19 cellular contexts compared by ENCODE assay signal in genomic region chr13:30877335-30877734, GRCh38. TPM values are rescaled to one million over a fixed set of nuclear protein-coding genes. Genes with fewer than 3 reads are reported as not detected.
DNase-seq lines count a peak whose midpoint lies in the region; ATAC-seq and TF ChIP-seq lines count a peak whose summit lies in the region.
"Had no signal": no experiment of that assay in that cellular context is flagged by ENCODE, and none has a peak within 500 bp of the region (broad histone marks: within the 10 kb centered on the region; RNA-seq: fewer than 3 reads in every experiment).

No MANE protein-coding gene starts in this region.

- H3K27ac ChIP-seq in fibroblast of lung (ENCODE audit: insufficient read depth, low read length) (peak overlapping the region; percentile 49), trophoblast cell (ENCODE audit: low read depth, low read length) (no peak overlapping the region)
- H3K27ac ChIP-seq: lower lobe of right lung had no signal

- H3K4me1 ChIP-seq in fibroblast of lung (ENCODE audit: control insufficient read depth, extremely low read depth, insufficient read depth, low read length) = peaks cover 46% of the 10 kb centered on the region
- H3K4me1 ChIP-seq in trophoblast cell (ENCODE audit: control insufficient read depth in 1 of 2, insufficient read depth in 2 of 2, low read length in 2 of 2) = peaks cover 15 to 31% of the 10 kb centered on the region in 2 experiments

- H2BK120ac ChIP-seq in trophoblast cell (ENCODE audit: insufficient read depth, low read length, poor library complexity) = peak overlapping the region; percentile 24

- no peak overlapping the region for H3K4ac ChIP-seq in trophoblast cell (ENCODE audit: low read depth, low read length)

- no peak overlapping the region for H2BK12ac ChIP-seq in trophoblast cell (ENCODE audit: low read length)

- H4K91ac ChIP-seq in trophoblast cell (ENCODE audit: low read depth, low read length) = no peak overlapping the region

- no peak overlapping the region for H3K23ac ChIP-seq in trophoblast cell (ENCODE audit: low read length)

- no peak overlapping the region for H4K8ac ChIP-seq in trophoblast cell (ENCODE audit: low read depth, low read length)

- no peak for TF ChIP-seq CTCF in fibroblast of lung (conservative IDR thresholded peaks at IDR 0.05 in 1 of 2, IDR thresholded peaks at IDR 0.05 in 1 of 2; ENCODE audit: low read depth in 1 of 2, low read length in 2 of 2)

- H3K79me1 ChIP-seq in trophoblast cell (ENCODE audit: low read length) = peaks cover 43% of the 10 kb centered on the region

- no peaks in the 10 kb centered on the region for H3K9me3 ChIP-seq in fibroblast of lung (ENCODE audit: control insufficient read depth, insufficient read depth, low read depth, low read length)
- no peaks in the 10 kb centered on the region for H3K9me3 ChIP-seq in trophoblast cell (ENCODE audit: insufficient read depth, low read depth, low read length)
- H3K9me3 ChIP-seq: lower lobe of right lung had no signal

- H3K4me3 ChIP-seq in fibroblast of lung (replicated peaks in 1 of 4; ENCODE audit: control extremely low read depth in 1 of 4, insufficient read depth in 1 of 4, low read depth in 3 of 4, low read length in 4 of 4) = no peak overlapping the region
- H3K4me3 ChIP-seq in trophoblast cell (ENCODE audit: low read depth, low read length) = no peak overlapping the region
- H3K4me3 ChIP-seq: lower lobe of right lung had no signal

- H2AFZ ChIP-seq in fibroblast of lung (ENCODE audit: low read length) (no peak overlapping the region), trophoblast cell (ENCODE audit: insufficient read depth, low read length, poor library complexity) (no peak overlapping the region)

- no peak overlapping the region for H2BK5ac ChIP-seq in trophoblast cell (ENCODE audit: low read depth, low read length, poor library complexity)

- H3K9ac ChIP-seq in fibroblast of lung (ENCODE audit: insufficient read depth, low read length) (no peak overlapping the region), trophoblast cell (ENCODE audit: low read length) (no peak overlapping the region)

- no CpG with 5 or more reads among the region's 1 CpG for WGBS in trophoblast cell (ENCODE audit: extremely low coverage, insufficient coverage, insufficient read length)

- H4K20me1 ChIP-seq in fibroblast of lung (ENCODE audit: control insufficient read depth, extremely low read depth, insufficient read depth, low read length) = no peaks in the 10 kb centered on the region

- H4K12ac ChIP-seq in trophoblast cell (ENCODE audit: low read depth, low read length) = no peak overlapping the region

- H3K79me2 ChIP-seq in fibroblast of lung (ENCODE audit: control insufficient read depth, insufficient read depth, low read length) = no peaks in the 10 kb centered on the region
- peaks cover 6% of the 10 kb centered on the region for H3K79me2 ChIP-seq in trophoblast cell (ENCODE audit: control insufficient read depth, insufficient read depth, low read length, poor library complexity)

- H3K27me3 ChIP-seq in fibroblast of lung (ENCODE audit: control insufficient read depth, insufficient read depth, low read length) (no peaks in the 10 kb centered on the region), trophoblast cell (ENCODE audit: insufficient read depth, low read length) (no peaks in the 10 kb centered on the region)

- H3K4me2 ChIP-seq in fibroblast of lung (ENCODE audit: extremely low read depth, insufficient read depth, low read length) = no peak overlapping the region
- no peak overlapping the region for H3K4me2 ChIP-seq in trophoblast cell (ENCODE audit: low read length)

- H3K18ac ChIP-seq in trophoblast cell (ENCODE audit: low read length) = no peak overlapping the region

- no peaks in the 10 kb centered on the region for H3K36me3 ChIP-seq in fibroblast of lung (ENCODE audit: control insufficient read depth, insufficient read depth, low read length)
- no peaks in the 10 kb centered on the region for H3K36me3 ChIP-seq in trophoblast cell (ENCODE audit: control insufficient read depth in 1 of 2, insufficient read depth in 2 of 2, low read length in 2 of 2)
- H3K36me3 ChIP-seq: lower lobe of right lung had no signal

- H3K14ac ChIP-seq in trophoblast cell (ENCODE audit: low read length) = no peak overlapping the region

- ATAC-seq in SK-N-SH treated with all-trans-retinoic acid at 6 μM for 48 hours = peak; percentile 71
- ATAC-seq in GM21723 (IDR thresholded peaks at IDR 0.05; ENCODE audit: unreplicated experiment) = no peak
- ATAC-seq: lower lobe of right lung; naive thymus-derived CD4-positive, alpha-beta T cell; Right ventricle myocardium inferior; stimulated activated naive CD8-positive, alpha-beta T cell treated with anti-CD3 and anti-CD28 coated beads, Interleukin-15, Interleukin-2, amounts not matched to agents 100 U/mL and 50 U/mL, for 24 hours; T-cell had no signal

- DNase-seq in AG08396 (ENCODE audit: low spot score) (peak; percentile 58), fibroblast of lung (ENCODE audit: low read depth in 2 of 2) (peak; percentile 80 to 87), trophoblast cell (no peak), retina (no peak), NCI-H774 (lab: John Stamatoyannopoulos, UW) (no peak), activated T-cell treated with anti-CD3 and anti-CD28 coated beads for 4 hours (no peak)
- DNase-seq: activated CD4-positive, alpha-beta memory T cell treated with anti-CD3 and anti-CD28 coated beads for 36 hours; activated T-cell treated with anti-CD3 and anti-CD28 coated beads, Interleukin-2, amount 50 U/mL, for 48 hours; lower lobe of right lung; naive thymus-derived CD4-positive, alpha-beta T cell; NCI-H146; stimulated activated naive CD8-positive, alpha-beta T cell treated with anti-CD3 and anti-CD28 coated beads, Interleukin-15, Interleukin-2, amounts not matched to agents 100 U/mL and 50 U/mL, for 24 hours; T-cell had no signal

- H2AK5ac ChIP-seq in trophoblast cell (ENCODE audit: low read length) = no peak overlapping the region

TF ChIP-seq in SK-N-SH treated with all-trans-retinoic acid at 6 μM for 48 hours, 23 proteins besides CTCF, POLR2A, EP300 and RAD21:
- TF ChIP-seq ISL1 (CRISPR knock-in tag; IDR thresholded peaks at IDR 0.05) (peak; percentile 83), ESRRG (CRISPR knock-in tag; IDR thresholded peaks at IDR 0.05) (no peak)

RNA-seq across cellular contexts. Expression of gene MEDAG, which starts 28.7 kb away (rescaled TPM):
- 11.2 and 47.0 TPM in 2 replicates for total RNA-seq in fibroblast of lung
- 18.9 and 99.8 TPM in 2 replicates for polyA plus RNA-seq in fibroblast of lung
- 14.9 and 74.7 TPM in 2 replicates for polyA plus RNA-seq in fibroblast of lung (2012)
- polyA minus RNA-seq in fibroblast of lung (ENCODE audit: low replicate concordance) = 5.6 and 26.4 TPM in 2 replicates
- 0.58 and 0.63 TPM in 2 replicates for polyA plus RNA-seq in trophoblast cell (2013)
- total RNA-seq: activated CD4-positive, alpha-beta memory T cell treated with anti-CD3 and anti-CD28 coated beads for 36 hours; T-cell had no signal

RNA-seq across cellular contexts. Expression of gene TEX26, which starts 55.1 kb away (rescaled TPM):
- 0.26 and 0.66 TPM in 2 replicates for total RNA-seq in fibroblast of lung
- 0.12 and 0.22 TPM in 2 replicates for polyA plus RNA-seq in fibroblast of lung
- 0.10 and 0.12 TPM in 2 replicates for polyA plus RNA-seq in fibroblast of lung (2012)
- polyA minus RNA-seq in fibroblast of lung (ENCODE audit: low replicate concordance) = not detected in 2 replicates
- 0.12 TPM in 1 of 2 replicates, not detected in the other for polyA plus RNA-seq in trophoblast cell (2013)
- total RNA-seq: activated CD4-positive, alpha-beta memory T cell treated with anti-CD3 and anti-CD28 coated beads for 36 hours; glomerular endothelial cell; M059J; naive thymus-derived CD4-positive, alpha-beta T cell; Right ventricle myocardium inferior; T-cell; ureter had no signal
- polyA plus RNA-seq: naive thymus-derived CD4-positive, alpha-beta T cell had no signal

Comparison
In these comparisons a context has a peak if more than half of its experiments do, and no peak if none do; other contexts are left out.
1. DNase-seq: peak in AG08396 (single experiment) and fibroblast of lung (2 of 2); none in trophoblast cell (0 of 2), retina (single experiment), NCI-H774 (single experiment) and activated T-cell treated with anti-CD3 and anti-CD28 coated beads for 4 hours (single experiment).